In the genomic region with DNA sequence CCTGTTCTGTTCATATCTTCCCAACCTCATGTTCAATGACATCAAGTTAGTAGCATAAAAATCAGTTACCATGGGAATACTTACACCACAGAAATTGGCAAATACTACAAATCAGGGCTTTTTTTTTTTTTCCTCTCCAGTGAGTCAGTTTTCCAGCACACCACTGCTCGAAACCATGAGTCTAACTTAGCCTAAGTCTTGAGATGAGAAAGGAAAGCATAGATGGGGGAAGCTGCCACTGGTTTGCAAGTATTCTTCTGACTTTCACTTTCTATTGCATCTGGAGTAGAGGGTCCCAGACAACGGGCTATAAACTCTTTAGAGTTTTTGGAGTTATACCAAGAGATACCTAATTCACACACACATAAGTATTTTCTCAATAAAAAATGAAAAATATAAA, we compare ENCODE assay signal across 33 cellular contexts.
"Had no signal": no experiment of that assay in that cellular context is flagged by ENCODE, and none has a peak within 500 bp of the region (broad histone marks: within the 10 kb centered on the region; RNA-seq: fewer than 3 reads in every experiment).

No MANE protein-coding gene starts in this region.

- H3K27ac ChIP-seq: adrenal gland, body of pancreas, brain microvascular endothelial cell, breast epithelium, VCaP had no signal

- H3K27me3 ChIP-seq: adrenal gland, body of pancreas, brain microvascular endothelial cell, breast epithelium had no signal

- H3K9me3 Mint-ChIP-seq: activated B cell treated with CpG ODN at 0.5 μM for 24 hours; activated CD4-positive, alpha-beta memory T cell treated with anti-CD3 and anti-CD28 coated beads for 36 hours; activated CD4-positive, alpha-beta T cell treated with anti-CD3 and anti-CD28 coated beads, Interleukin-2, amount 10 ng/mL, durations not matched to agents 7 days and 5 days; activated CD8-positive, alpha-beta T cell treated with anti-CD3 and anti-CD28 coated beads for 36 hours; activated naive CD4-positive, alpha-beta T cell treated with anti-CD3 and anti-CD28 coated beads for 36 hours; activated naive CD8-positive, alpha-beta T cell treated with anti-CD3 and anti-CD28 coated beads for 36 hours; activated T-helper 1 cell treated with anti-CD3 and anti-CD28 coated beads, Interleukin-12 subunit alpha, Interleukin-12 subunit beta, Interleukin-2, Interleukin-4 antibody, amounts not matched to agents 30 ng/mL and 10 ng/mL and 1 ng/mL, durations not matched to agents 14 hours and 24 hours and 36 hours; T-helper 1 cell treated with Interleukin-12 subunit alpha and Interleukin-12 subunit beta and Interleukin-4 antibody, amounts not matched to agents 30 μg/mL and 1 μg/mL, for 36 hours; T-helper 2 cell treated with Interferon-gamma antibody and Interleukin-4, amounts not matched to agents 5 μg/mL and 100 μg/mL, for 36 hours had no signal

- H3K36me3 Mint-ChIP-seq: activated CD4-positive, alpha-beta memory T cell treated with anti-CD3 and anti-CD28 coated beads for 36 hours; activated naive CD4-positive, alpha-beta T cell treated with anti-CD3 and anti-CD28 coated beads, Interleukin-2, amount 50 U/mL, for 72 hours; activated naive CD8-positive, alpha-beta T cell treated with anti-CD3 and anti-CD28 coated beads for 36 hours had no signal

- ATAC-seq: activated CD8-positive, alpha-beta T cell treated with anti-CD3 and anti-CD28 coated beads for 36 hours; activated T-cell treated with anti-CD3 and anti-CD28 coated beads, Interleukin-2, amount 50 U/mL, for 72 hours; body of pancreas had no signal

- H3K4me3 ChIP-seq: adrenal gland, body of pancreas, breast epithelium had no signal

- H3K27me3 Mint-ChIP-seq: activated B cell treated with CpG ODN at 0.5 μM for 24 hours; activated CD4-positive, alpha-beta memory T cell treated with anti-CD3 and anti-CD28 coated beads for 36 hours; activated CD4-positive, alpha-beta T cell treated with anti-CD3 and anti-CD28 coated beads, Interleukin-2, amount 10 ng/mL, durations not matched to agents 7 days and 5 days; activated naive CD8-positive, alpha-beta T cell treated with anti-CD3 and anti-CD28 coated beads for 36 hours had no signal

- H3K4me1 ChIP-seq: adrenal gland, body of pancreas, breast epithelium had no signal

- DNase-seq: activated B cell treated with CpG ODN at 0.5 μM for 24 hours; activated CD4-positive, alpha-beta memory T cell treated with anti-CD3 and anti-CD28 coated beads for 36 hours; activated CD4-positive, alpha-beta T cell treated with anti-CD3 and anti-CD28 coated beads for 48 hours; activated CD4-positive, alpha-beta T cell treated with anti-CD3 and anti-CD28 coated beads, Interleukin-2, amount 10 ng/mL, durations not matched to agents 7 days and 5 days; activated CD4-positive, alpha-beta T cell treated with anti-CD3 and anti-CD28 coated beads, Interleukin-2, amount 50 U/mL, for 4 hours; activated CD4-positive, CD25-positive, alpha-beta regulatory T cell treated with anti-CD3 and anti-CD28 coated beads, Interleukin-2, amount 50 U/mL, for 72 hours; activated CD8-positive, alpha-beta memory T cell treated with anti-CD3 and anti-CD28 coated beads, Interleukin-2, amount 50 U/mL, for 4 hours; activated CD8-positive, alpha-beta T cell treated with anti-CD3 and anti-CD28 coated beads for 36 hours; activated effector memory CD4-positive, alpha-beta T cell treated with anti-CD3 and anti-CD28 coated beads, Interleukin-2, amount 50 U/mL, for 16 hours; activated gamma-delta T cell treated with Interleukin-2 at 50 U/mL for 16 hours; activated naive CD4-positive, alpha-beta T cell; activated naive CD4-positive, alpha-beta T cell treated with anti-CD3 and anti-CD28 coated beads for 36 hours; activated naive CD4-positive, alpha-beta T cell treated with anti-CD3 and anti-CD28 coated beads, Interleukin-2, amount 50 U/mL, for 16 hours; activated naive CD8-positive, alpha-beta T cell treated with anti-CD3 and anti-CD28 coated beads for 36 hours; activated T-cell treated with anti-CD3 and anti-CD28 coated beads for 4 hours; activated T-cell treated with anti-CD3 and anti-CD28 coated beads, Interleukin-2, amount 50 U/mL, for 1 hour; activated T-cell treated with anti-CD3 and anti-CD28 coated beads, Interleukin-2, amount 50 U/mL, for 4 hours; activated T-cell treated with anti-CD3 and anti-CD28 coated beads, Interleukin-2, amount 50 U/mL, for 72 hours; adrenal gland; amniotic stem cell; aorta; body of pancreas; brain microvascular endothelial cell; central memory CD4-positive, alpha-beta T cell; T-helper 1 cell; T-helper 2 cell; T-helper 9 cell had no signal

- H3K27ac Mint-ChIP-seq: activated B cell treated with CpG ODN at 0.5 μM for 24 hours; activated CD4-positive, alpha-beta memory T cell treated with anti-CD3 and anti-CD28 coated beads for 36 hours; activated CD4-positive, alpha-beta T cell treated with anti-CD3 and anti-CD28 coated beads, Interleukin-2, amount 10 ng/mL, durations not matched to agents 7 days and 5 days; activated CD8-positive, alpha-beta T cell treated with anti-CD3 and anti-CD28 coated beads for 36 hours; activated naive CD4-positive, alpha-beta T cell treated with anti-CD3 and anti-CD28 coated beads for 36 hours; activated naive CD4-positive, alpha-beta T cell treated with anti-CD3 and anti-CD28 coated beads, Interleukin-2, amount 50 U/mL, for 72 hours; activated naive CD8-positive, alpha-beta T cell treated with anti-CD3 and anti-CD28 coated beads for 36 hours; activated T-cell treated with anti-CD3 and anti-CD28 coated beads, Interleukin-2, amount 50 U/mL, for 72 hours; activated T-helper 1 cell treated with anti-CD3 and anti-CD28 coated beads, Interleukin-12 subunit alpha, Interleukin-12 subunit beta, Interleukin-2, Interleukin-4 antibody, amounts not matched to agents 30 ng/mL and 10 ng/mL and 1 ng/mL, durations not matched to agents 14 hours and 24 hours and 36 hours; T-helper 1 cell treated with Interleukin-12 subunit alpha and Interleukin-12 subunit beta and Interleukin-4 antibody, amounts not matched to agents 30 μg/mL and 1 μg/mL, for 36 hours; T-helper 2 cell treated with Interferon-gamma antibody and Interleukin-4, amounts not matched to agents 5 μg/mL and 100 μg/mL, for 36 hours had no signal

- H3K4me1 Mint-ChIP-seq: activated B cell treated with CpG ODN at 0.5 μM for 24 hours; activated CD4-positive, alpha-beta T cell treated with anti-CD3 and anti-CD28 coated beads, Interleukin-2, amount 10 ng/mL, durations not matched to agents 7 days and 5 days; activated naive CD8-positive, alpha-beta T cell treated with anti-CD3 and anti-CD28 coated beads for 36 hours had no signal

- H3K36me3 ChIP-seq: adrenal gland, brain microvascular endothelial cell, breast epithelium had no signal

- H3K4me3 Mint-ChIP-seq: activated B cell treated with CpG ODN at 0.5 μM for 24 hours; activated CD4-positive, alpha-beta memory T cell treated with anti-CD3 and anti-CD28 coated beads for 36 hours; activated CD4-positive, alpha-beta T cell treated with anti-CD3 and anti-CD28 coated beads, Interleukin-2, amount 10 ng/mL, durations not matched to agents 7 days and 5 days; activated CD8-positive, alpha-beta T cell treated with anti-CD3 and anti-CD28 coated beads for 36 hours; activated naive CD4-positive, alpha-beta T cell treated with anti-CD3 and anti-CD28 coated beads for 36 hours; activated naive CD8-positive, alpha-beta T cell treated with anti-CD3 and anti-CD28 coated beads for 36 hours; activated T-cell treated with anti-CD3 and anti-CD28 coated beads, Interleukin-2, amount 50 U/mL, for 4 hours; activated T-cell treated with anti-CD3 and anti-CD28 coated beads, Interleukin-2, amount 50 U/mL, for 72 hours; activated T-helper 1 cell treated with anti-CD3 and anti-CD28 coated beads, Interleukin-12 subunit alpha, Interleukin-12 subunit beta, Interleukin-2, Interleukin-4 antibody, amounts not matched to agents 30 ng/mL and 10 ng/mL and 1 ng/mL, durations not matched to agents 14 hours and 24 hours and 36 hours; T-helper 1 cell treated with Interleukin-12 subunit alpha and Interleukin-12 subunit beta and Interleukin-4 antibody, amounts not matched to agents 30 μg/mL and 1 μg/mL, for 36 hours; T-helper 2 cell treated with Interferon-gamma antibody and Interleukin-4, amounts not matched to agents 5 μg/mL and 100 μg/mL, for 36 hours had no signal

- H3K9me3 ChIP-seq: adrenal gland, body of pancreas, breast epithelium had no signal
